8 cellular contexts compared by ENCODE assay signal in genomic region chr20:51446656-51447055, GRCh38.
A peak's percentile ranks its signal among the peaks of the same experiment; 100 is the strongest.
DNase-seq lines count a peak whose midpoint lies in the region; ATAC-seq, FAIRE-seq and TF ChIP-seq lines count a peak whose summit lies in the region.

No MANE protein-coding gene starts in this region.

- CTCF ChIA-PET in HepG2 (lab: Yijun Ruan, JAX; ENCODE audit: low intra/inter-chr PET ratio, low total read pairs) = no interaction called here

- ATAC-seq in HepG2 (peak; percentile 96), HG03378 (IDR thresholded peaks at IDR 0.05; ENCODE audit: unreplicated experiment) (no peak)

- in situ Hi-C loops in HepG2 (cut with HindIII; ENCODE audit: extremely low pct_ligation_motif_present, low pct_unique_long_range_greater_than_20kb) = no loop called here

- FAIRE-seq in HepG2 (lab: Jason Lieb, UNC) = peak; percentile 32

- peaks cover 8% of the 10 kb centered on the region; the same call in 1 of the 2 replicates for H4K20me1 ChIP-seq in HepG2 (ENCODE audit: insufficient read depth, low read length)

- peaks cover 30% of the 10 kb centered on the region for H3K4me1 Mint-ChIP-seq in activated CD4-positive, alpha-beta T cell treated with anti-CD3 and anti-CD28 coated beads, Interleukin-2, amount 10 ng/mL, durations not matched to agents 24 days and 14 days
- H3K4me1 Mint-ChIP-seq in type B pancreatic cell (ENCODE audit: unreplicated experiment) = peaks cover 48% of the 10 kb centered on the region

- 21% methylated on average over 10 of the region's 10 CpGs for WGBS in HepG2 (ENCODE audit: low lambda C conversion rate)

- H3K27me3 Mint-ChIP-seq in activated CD4-positive, alpha-beta T cell treated with anti-CD3 and anti-CD28 coated beads, Interleukin-2, amount 10 ng/mL, durations not matched to agents 24 days and 14 days = no peaks in the 10 kb centered on the region
- H3K27me3 Mint-ChIP-seq in type B pancreatic cell = no peaks in the 10 kb centered on the region

- no peak for DNase-seq in activated CD4-positive, alpha-beta T cell treated with anti-CD3 and anti-CD28 coated beads, Interleukin-2, amount 10 ng/mL, durations not matched to agents 24 days and 14 days
- DNase-seq in activated CD4-positive, alpha-beta T cell treated with anti-CD3 and anti-CD28 coated beads for 4 hours = no peak
- DNase-seq in astrocyte of the hippocampus (ENCODE audit: low read depth, low spot score) = peak; percentile 77
- DNase-seq in HepG2 (ENCODE audit: low spot score) = peak; percentile 82
- no peak for DNase-seq in type B pancreatic cell (ENCODE audit: extremely low spot score, unreplicated experiment)
- DNase-seq in activated effector memory CD4-positive, alpha-beta T cell treated with Interleukin-2 at 50 U/mL for 16 hours = no peak
- no peak for DNase-seq in head of caudate nucleus

- H3K27me3 ChIP-seq in HepG2 (ENCODE audit: control insufficient read depth in 1 of 2, insufficient read depth in 2 of 2, low read length in 2 of 2) = no peaks in the 10 kb centered on the region

- peak; percentile 44 to 63; a peak in 2 of 4 replicates for TF ChIP-seq EP300 in HepG2 (IDR thresholded peaks at IDR 0.05; ENCODE audit: low read depth in 2 of 2, low read length in 2 of 2)
- no peak for TF ChIP-seq EP300 in HepG2 (CRISPR knock-in tag; IDR thresholded peaks at IDR 0.05; ENCODE audit: borderline replicate concordance)

- no peak for TF ChIP-seq POLR2A in HepG2 (IDR thresholded peaks at IDR 0.05; ENCODE audit: insufficient read depth in 1 of 2, low read depth in 2 of 2, low read length in 2 of 2)

- H3K9ac ChIP-seq in HepG2 (ENCODE audit: insufficient read depth, low read depth, low read length) = no peak overlapping the region

- intact Hi-C loops in activated CD4-positive, alpha-beta T cell treated with anti-CD3 and anti-CD28 coated beads, Interleukin-2, amount 10 ng/mL, durations not matched to agents 24 days and 14 days (cut with micrococcal nuclease) = no loop called here
- intact Hi-C loops in HepG2 (cut with micrococcal nuclease; ENCODE audit: unreplicated experiment) (loop anchor here (1.0 kb wide), 1 partner anchor 33 kb away; no protein-coding TSS in a partner anchor), head of caudate nucleus (cut with DNase I) (no loop called here)

- peaks cover 0 to 3% of the 10 kb centered on the region in 2 experiments; a peak in 1 of 5 replicates for H3K36me3 ChIP-seq in HepG2 (replicated peaks in 1 of 2; ENCODE audit: control insufficient read depth in 1 of 2, insufficient read depth in 2 of 2, low read length in 2 of 2)

- POLR2A ChIA-PET in HepG2 (lab: Yijun Ruan, JAX) = interaction anchor here (1.5 kb wide), 1 partner anchor 10 kb away, joined by 6 read pairs; no protein-coding TSS in a partner anchor

- peaks cover 23% of the 10 kb centered on the region for H3K4me1 ChIP-seq in HepG2 (ENCODE audit: insufficient read depth, low read length)

- peak overlapping the region; percentile 14 for H3K4me2 ChIP-seq in HepG2 (ENCODE audit: low read depth, low read length)

- peaks cover 59% of the 10 kb centered on the region for H3K36me3 Mint-ChIP-seq in activated CD4-positive, alpha-beta T cell treated with anti-CD3 and anti-CD28 coated beads, Interleukin-2, amount 10 ng/mL, durations not matched to agents 24 days and 14 days (ENCODE audit: low read depth)
- no peaks in the 10 kb centered on the region for H3K36me3 Mint-ChIP-seq in type B pancreatic cell

- H3K27ac ChIP-seq in HepG2 (ENCODE audit: extremely low read length, insufficient read depth, low read length) = no peak overlapping the region

- H3K9me3 Mint-ChIP-seq in activated CD4-positive, alpha-beta T cell treated with anti-CD3 and anti-CD28 coated beads, Interleukin-2, amount 10 ng/mL, durations not matched to agents 24 days and 14 days = no peaks in the 10 kb centered on the region
- no peaks in the 10 kb centered on the region for H3K9me3 Mint-ChIP-seq in type B pancreatic cell

- no peaks in the 10 kb centered on the region for H3K9me3 ChIP-seq in HepG2 (ENCODE audit: low read length)

- H3K4me3 Mint-ChIP-seq in activated CD4-positive, alpha-beta T cell treated with anti-CD3 and anti-CD28 coated beads, Interleukin-2, amount 10 ng/mL, durations not matched to agents 24 days and 14 days = no peak overlapping the region
- peak overlapping the region; percentile 14 for H3K4me3 Mint-ChIP-seq in type B pancreatic cell

- no peak overlapping the region for H3K4me3 ChIP-seq in HepG2 (replicated peaks in 1 of 3; ENCODE audit: insufficient read depth in 1 of 3, low read depth in 2 of 3, low read length in 3 of 3)

- H3K27ac Mint-ChIP-seq in activated CD4-positive, alpha-beta T cell treated with anti-CD3 and anti-CD28 coated beads, Interleukin-2, amount 10 ng/mL, durations not matched to agents 24 days and 14 days = peak overlapping the region; percentile 17
- H3K27ac Mint-ChIP-seq in type B pancreatic cell = peak overlapping the region; percentile 19

- H3K79me2 ChIP-seq in HepG2 (ENCODE audit: insufficient read depth, low read length) = no peaks in the 10 kb centered on the region

- no peak overlapping the region for H2AFZ ChIP-seq in HepG2 (ENCODE audit: low read length)

- TF ChIP-seq RAD21 in HepG2 (CRISPR knock-in tag; IDR thresholded peaks at IDR 0.05) = 0 out of 2 replicates have a peak, but pooled peaks have one; percentile 47

- TF ChIP-seq CTCF in HepG2 (CRISPR knock-in tag; IDR thresholded peaks at IDR 0.05) (0 out of 2 replicates have a peak, but pooled peaks have one; percentile 13), type B pancreatic cell (conservative IDR thresholded peaks at IDR 0.05) (no peak)

- no TSS peak for BruUV-seq in HepG2 (replicated peaks; lab: Mats Ljungman, UMichigan)

TF ChIP-seq in HepG2, 621 proteins besides CTCF, POLR2A, EP300 and RAD21 (continues in another document):
- TF ChIP-seq PHF20 (CRISPR knock-in tag; IDR thresholded peaks at IDR 0.05) = no peak
- TF ChIP-seq NFE2L1 (CRISPR knock-in tag; IDR thresholded peaks at IDR 0.05; ENCODE audit: borderline replicate concordance) = no peak
- TF ChIP-seq STAG1 (CRISPR knock-in tag; IDR thresholded peaks at IDR 0.05) = no peak
- TF ChIP-seq DMAP1 (CRISPR knock-in tag; IDR thresholded peaks at IDR 0.05) = no peak
- peak; percentile 84 for TF ChIP-seq ATF3 (CRISPR knock-in tag; IDR thresholded peaks at IDR 0.05)
- TF ChIP-seq ELF1 (CRISPR knock-in tag; IDR thresholded peaks at IDR 0.05) = no peak
- TF ChIP-seq ATF5 (CRISPR knock-in tag; IDR thresholded peaks at IDR 0.05; ENCODE audit: low read depth) = no peak
- TF ChIP-seq MYC (CRISPR knock-in tag; IDR thresholded peaks at IDR 0.05; ENCODE audit: borderline replicate concordance) = peak; percentile 31; the same call in 1 of the 2 replicates
- no peak for TF ChIP-seq ZNF30 (CRISPR knock-in tag; IDR thresholded peaks at IDR 0.05)
- peak; percentile 42 for TF ChIP-seq CCAR2 (optimal IDR thresholded peaks at IDR 0.05; ENCODE audit: low read depth, low read length)
- no peak for TF ChIP-seq GABPA (IDR thresholded peaks at IDR 0.05; ENCODE audit: low read depth, low read length)
- TF ChIP-seq GABPA (CRISPR knock-in tag; IDR thresholded peaks at IDR 0.05; ENCODE audit: low read depth) = no peak
- no peak for TF ChIP-seq DR1 (CRISPR knock-in tag; IDR thresholded peaks at IDR 0.05)
- no peak for TF ChIP-seq CC2D1A (CRISPR knock-in tag; IDR thresholded peaks at IDR 0.05)
- no peak for TF ChIP-seq NBN (conservative IDR thresholded peaks at IDR 0.05)
- TF ChIP-seq SOX13 (IDR thresholded peaks at IDR 0.05) = no peak
- peak in 1 of 2 experiments; percentile 60; a peak in 2 of 4 replicates for TF ChIP-seq SOX13 (CRISPR knock-in tag; conservative IDR thresholded peaks at IDR 0.05 in 1 of 2, IDR thresholded peaks at IDR 0.05 in 1 of 2)
- TF ChIP-seq ZNF580 (CRISPR knock-in tag; IDR thresholded peaks at IDR 0.05; ENCODE audit: borderline replicate concordance, low read depth) = no peak
- no peak for TF ChIP-seq ZNF83 (CRISPR knock-in tag; IDR thresholded peaks at IDR 0.05; ENCODE audit: borderline replicate concordance)
- TF ChIP-seq MLX (CRISPR knock-in tag; IDR thresholded peaks at IDR 0.05) = peak; percentile 27; the same call in 1 of the 2 replicates
- no peak for TF ChIP-seq ZBTB25 (CRISPR knock-in tag; IDR thresholded peaks at IDR 0.05)
- no peak for TF ChIP-seq ZNF292 (CRISPR knock-in tag; IDR thresholded peaks at IDR 0.05; ENCODE audit: borderline replicate concordance, low read depth)
- TF ChIP-seq NR2F1 (CRISPR knock-in tag; IDR thresholded peaks at IDR 0.05) = peak; percentile 85 to 91
- TF ChIP-seq ETV5 (CRISPR knock-in tag; IDR thresholded peaks at IDR 0.05; ENCODE audit: borderline replicate concordance) = peak; percentile 37; the same call in 1 of the 2 replicates

Comparison
In these comparisons a context has a peak if more than half of its experiments do, and no peak if none do; other contexts are left out.
1. DNase-seq: peak in astrocyte of the hippocampus (single experiment) and HepG2 (single experiment); none in activated CD4-positive, alpha-beta T cell treated with anti-CD3 and anti-CD28 coated beads, Interleukin-2, amount 10 ng/mL, durations not matched to agents 24 days and 14 days (single experiment), activated CD4-positive, alpha-beta T cell treated with anti-CD3 and anti-CD28 coated beads for 4 hours (0 of 2), type B pancreatic cell (single experiment), activated effector memory CD4-positive, alpha-beta T cell treated with Interleukin-2 at 50 U/mL for 16 hours (single experiment) and head of caudate nucleus (0 of 42).